1 cellular context compared by ENCODE assay signal in the genomic region with DNA sequence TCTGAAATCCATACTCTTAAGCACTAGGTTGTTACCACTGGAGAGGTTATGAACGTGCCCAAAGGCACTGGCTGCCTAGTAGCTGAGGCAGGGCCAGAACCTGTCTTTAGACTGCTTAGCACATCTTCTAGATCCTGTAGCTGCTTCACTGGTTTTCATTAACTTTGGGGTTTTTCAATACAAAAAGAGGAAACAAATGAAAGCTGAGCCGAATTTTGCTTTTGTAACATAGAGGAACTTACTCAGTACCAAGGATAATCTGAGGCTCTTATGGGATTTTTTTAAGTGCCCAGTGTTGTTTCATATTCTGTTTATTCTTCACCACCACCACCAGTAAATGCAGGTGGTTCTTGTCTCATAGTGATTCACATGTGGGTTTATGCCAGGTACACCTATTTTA.
TF ChIP-seq lines count a peak whose summit lies in the region.

No MANE protein-coding gene starts in this region.

TF ChIP-seq in GM12878, 131 proteins besides CTCF, POLR2A, EP300 and RAD21 (continued from another document):
- TF ChIP-seq, protein P1, sequence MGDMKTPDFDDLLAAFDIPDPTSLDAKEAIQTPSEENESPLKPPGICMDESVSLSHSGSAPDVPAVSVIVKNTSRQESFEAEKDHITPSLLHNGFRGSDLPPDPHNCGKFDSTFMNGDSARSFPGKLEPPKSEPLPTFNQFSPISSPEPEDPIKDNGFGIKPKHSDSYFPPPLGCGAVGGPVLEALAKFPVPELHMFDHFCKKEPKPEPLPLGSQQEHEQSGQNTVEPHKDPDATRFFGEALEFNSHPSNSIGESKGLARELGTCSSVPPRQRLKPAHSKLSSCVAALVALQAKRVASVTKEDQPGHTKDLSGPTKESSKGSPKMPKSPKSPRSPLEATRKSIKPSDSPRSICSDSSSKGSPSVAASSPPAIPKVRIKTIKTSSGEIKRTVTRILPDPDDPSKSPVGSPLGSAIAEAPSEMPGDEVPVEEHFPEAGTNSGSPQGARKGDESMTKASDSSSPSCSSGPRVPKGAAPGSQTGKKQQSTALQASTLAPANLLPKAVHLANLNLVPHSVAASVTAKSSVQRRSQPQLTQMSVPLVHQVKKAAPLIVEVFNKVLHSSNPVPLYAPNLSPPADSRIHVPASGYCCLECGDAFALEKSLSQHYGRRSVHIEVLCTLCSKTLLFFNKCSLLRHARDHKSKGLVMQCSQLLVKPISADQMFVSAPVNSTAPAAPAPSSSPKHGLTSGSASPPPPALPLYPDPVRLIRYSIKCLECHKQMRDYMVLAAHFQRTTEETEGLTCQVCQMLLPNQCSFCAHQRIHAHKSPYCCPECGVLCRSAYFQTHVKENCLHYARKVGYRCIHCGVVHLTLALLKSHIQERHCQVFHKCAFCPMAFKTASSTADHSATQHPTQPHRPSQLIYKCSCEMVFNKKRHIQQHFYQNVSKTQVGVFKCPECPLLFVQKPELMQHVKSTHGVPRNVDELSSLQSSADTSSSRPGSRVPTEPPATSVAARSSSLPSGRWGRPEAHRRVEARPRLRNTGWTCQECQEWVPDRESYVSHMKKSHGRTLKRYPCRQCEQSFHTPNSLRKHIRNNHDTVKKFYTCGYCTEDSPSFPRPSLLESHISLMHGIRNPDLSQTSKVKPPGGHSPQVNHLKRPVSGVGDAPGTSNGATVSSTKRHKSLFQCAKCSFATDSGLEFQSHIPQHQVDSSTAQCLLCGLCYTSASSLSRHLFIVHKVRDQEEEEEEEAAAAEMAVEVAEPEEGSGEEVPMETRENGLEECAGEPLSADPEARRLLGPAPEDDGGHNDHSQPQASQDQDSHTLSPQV (IDR thresholded peaks at IDR 0.05) = no peak
- TF ChIP-seq DPF2 (IDR thresholded peaks at IDR 0.05) (peak; percentile 31; the same call in 1 of the 2 replicates), CREM (IDR thresholded peaks at IDR 0.05; ENCODE audit: low read depth) (no peak), MXI1 (IDR thresholded peaks at IDR 0.05; ENCODE audit: low read depth, low read length) (no peak), BRCA1 (IDR thresholded peaks at IDR 0.05; ENCODE audit: low read depth, low read length) (no peak), HCFC1 (IDR thresholded peaks at IDR 0.05; ENCODE audit: low read length) (no peak), SPI1 (IDR thresholded peaks at IDR 0.05; ENCODE audit: borderline replicate concordance, insufficient read depth, low read depth, low read length) (no peak), BHLHE40 (IDR thresholded peaks at IDR 0.05; ENCODE audit: borderline replicate concordance in 1 of 2, low read depth in 2 of 2, low read length in 1 of 2) (peak in 1 of 2 experiments; percentile 57; a peak in 1 of 4 replicates), CBX5 (IDR thresholded peaks at IDR 0.05; ENCODE audit: low read depth) (no peak), LARP7 (IDR thresholded peaks at IDR 0.05) (no peak)
- TF ChIP-seq, protein P2, sequence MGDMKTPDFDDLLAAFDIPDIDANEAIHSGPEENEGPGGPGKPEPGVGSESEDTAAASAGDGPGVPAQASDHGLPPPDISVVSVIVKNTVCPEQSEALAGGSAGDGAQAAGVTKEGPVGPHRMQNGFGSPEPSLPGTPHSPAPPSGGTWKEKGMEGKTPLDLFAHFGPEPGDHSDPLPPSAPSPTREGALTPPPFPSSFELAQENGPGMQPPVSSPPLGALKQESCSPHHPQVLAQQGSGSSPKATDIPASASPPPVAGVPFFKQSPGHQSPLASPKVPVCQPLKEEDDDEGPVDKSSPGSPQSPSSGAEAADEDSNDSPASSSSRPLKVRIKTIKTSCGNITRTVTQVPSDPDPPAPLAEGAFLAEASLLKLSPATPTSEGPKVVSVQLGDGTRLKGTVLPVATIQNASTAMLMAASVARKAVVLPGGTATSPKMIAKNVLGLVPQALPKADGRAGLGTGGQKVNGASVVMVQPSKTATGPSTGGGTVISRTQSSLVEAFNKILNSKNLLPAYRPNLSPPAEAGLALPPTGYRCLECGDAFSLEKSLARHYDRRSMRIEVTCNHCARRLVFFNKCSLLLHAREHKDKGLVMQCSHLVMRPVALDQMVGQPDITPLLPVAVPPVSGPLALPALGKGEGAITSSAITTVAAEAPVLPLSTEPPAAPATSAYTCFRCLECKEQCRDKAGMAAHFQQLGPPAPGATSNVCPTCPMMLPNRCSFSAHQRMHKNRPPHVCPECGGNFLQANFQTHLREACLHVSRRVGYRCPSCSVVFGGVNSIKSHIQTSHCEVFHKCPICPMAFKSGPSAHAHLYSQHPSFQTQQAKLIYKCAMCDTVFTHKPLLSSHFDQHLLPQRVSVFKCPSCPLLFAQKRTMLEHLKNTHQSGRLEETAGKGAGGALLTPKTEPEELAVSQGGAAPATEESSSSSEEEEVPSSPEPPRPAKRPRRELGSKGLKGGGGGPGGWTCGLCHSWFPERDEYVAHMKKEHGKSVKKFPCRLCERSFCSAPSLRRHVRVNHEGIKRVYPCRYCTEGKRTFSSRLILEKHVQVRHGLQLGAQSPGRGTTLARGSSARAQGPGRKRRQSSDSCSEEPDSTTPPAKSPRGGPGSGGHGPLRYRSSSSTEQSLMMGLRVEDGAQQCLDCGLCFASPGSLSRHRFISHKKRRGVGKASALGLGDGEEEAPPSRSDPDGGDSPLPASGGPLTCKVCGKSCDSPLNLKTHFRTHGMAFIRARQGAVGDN (IDR thresholded peaks at IDR 0.05) = no peak
- TF ChIP-seq, protein P3, sequence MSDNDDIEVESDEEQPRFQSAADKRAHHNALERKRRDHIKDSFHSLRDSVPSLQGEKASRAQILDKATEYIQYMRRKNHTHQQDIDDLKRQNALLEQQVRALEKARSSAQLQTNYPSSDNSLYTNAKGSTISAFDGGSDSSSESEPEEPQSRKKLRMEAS (IDR thresholded peaks at IDR 0.05; ENCODE audit: low read depth, low read length) = no peak
- TF ChIP-seq, protein P4, sequence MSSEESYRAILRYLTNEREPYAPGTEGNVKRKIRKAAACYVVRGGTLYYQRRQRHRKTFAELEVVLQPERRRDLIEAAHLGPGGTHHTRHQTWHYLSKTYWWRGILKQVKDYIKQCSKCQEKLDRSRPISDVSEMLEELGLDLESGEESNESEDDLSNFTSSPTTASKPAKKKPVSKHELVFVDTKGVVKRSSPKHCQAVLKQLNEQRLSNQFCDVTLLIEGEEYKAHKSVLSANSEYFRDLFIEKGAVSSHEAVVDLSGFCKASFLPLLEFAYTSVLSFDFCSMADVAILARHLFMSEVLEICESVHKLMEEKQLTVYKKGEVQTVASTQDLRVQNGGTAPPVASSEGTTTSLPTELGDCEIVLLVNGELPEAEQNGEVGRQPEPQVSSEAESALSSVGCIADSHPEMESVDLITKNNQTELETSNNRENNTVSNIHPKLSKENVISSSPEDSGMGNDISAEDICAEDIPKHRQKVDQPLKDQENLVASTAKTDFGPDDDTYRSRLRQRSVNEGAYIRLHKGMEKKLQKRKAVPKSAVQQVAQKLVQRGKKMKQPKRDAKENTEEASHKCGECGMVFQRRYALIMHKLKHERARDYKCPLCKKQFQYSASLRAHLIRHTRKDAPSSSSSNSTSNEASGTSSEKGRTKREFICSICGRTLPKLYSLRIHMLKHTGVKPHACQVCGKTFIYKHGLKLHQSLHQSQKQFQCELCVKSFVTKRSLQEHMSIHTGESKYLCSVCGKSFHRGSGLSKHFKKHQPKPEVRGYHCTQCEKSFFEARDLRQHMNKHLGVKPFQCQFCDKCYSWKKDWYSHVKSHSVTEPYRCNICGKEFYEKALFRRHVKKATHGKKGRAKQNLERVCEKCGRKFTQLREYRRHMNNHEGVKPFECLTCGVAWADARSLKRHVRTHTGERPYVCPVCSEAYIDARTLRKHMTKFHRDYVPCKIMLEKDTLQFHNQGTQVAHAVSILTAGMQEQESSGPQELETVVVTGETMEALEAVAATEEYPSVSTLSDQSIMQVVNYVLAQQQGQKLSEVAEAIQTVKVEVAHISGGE (CRISPR knock-in tag; IDR thresholded peaks at IDR 0.05) = no peak
